Comparison of ENCODE assay signal across 14 cellular contexts in the genomic region with DNA sequence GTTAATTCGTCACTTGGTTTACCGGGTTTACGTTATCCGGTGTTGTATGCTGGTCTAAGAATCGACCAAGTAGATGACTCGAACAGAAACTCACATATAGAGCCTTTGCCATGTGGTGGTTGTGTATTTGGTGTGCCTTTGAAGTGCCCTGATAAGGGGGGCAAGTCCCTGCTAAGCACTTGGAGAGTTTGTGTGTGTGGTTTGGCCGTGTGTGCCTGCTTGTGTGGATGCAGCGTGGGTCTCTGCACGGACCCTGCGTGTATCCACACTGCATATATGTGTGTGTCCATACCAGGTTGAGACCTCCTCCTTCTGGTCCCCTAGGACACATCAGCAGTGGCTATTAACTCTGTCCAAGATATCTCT. TPM values are rescaled to one million over a fixed set of nuclear protein-coding genes. Genes with fewer than 3 reads are reported as not detected.
DNase-seq lines count a peak whose midpoint lies in the region; ATAC-seq and TF ChIP-seq lines count a peak whose summit lies in the region.
"Had no signal": no experiment of that assay in that cellular context is flagged by ENCODE, and none has a peak within 500 bp of the region (broad histone marks: within the 10 kb centered on the region; RNA-seq: fewer than 3 reads in every experiment).

No MANE protein-coding gene starts in this region.

- H3K4me1 Mint-ChIP-seq in activated T-helper 2 cell treated with anti-CD3 and anti-CD28 coated beads, Interferon-gamma antibody, Interleukin-2, Interleukin-4, amounts not matched to agents 10 μg/mL and 5 μg/mL and 100 μg/mL, durations not matched to agents 14 hours and 24 hours and 36 hours (ENCODE audit: low read depth), result peaks cover 3% of the 10 kb centered on the region
- H3K4me1 Mint-ChIP-seq in immature natural killer cell, result peaks cover 11 to 13% of the 10 kb centered on the region in 2 donors

- intact Hi-C loops in heart left ventricle (cut with DNase I), result no loop called here
- intact Hi-C loops in cardiac septum (cut with DNase I), result no loop called here
- intact Hi-C loops in activated T-helper 2 cell treated with anti-CD3 and anti-CD28 coated beads, Interferon-gamma antibody, Interleukin-2, Interleukin-4, amounts not matched to agents 10 μg/mL and 5 μg/mL and 100 μg/mL, durations not matched to agents 14 hours and 24 hours and 36 hours (cut with micrococcal nuclease), result loop anchor here (10.0 kb wide), 1 partner anchor 83 kb away; no protein-coding TSS in a partner anchor

- H3K4me1 ChIP-seq in heart left ventricle, result peaks cover 0 to 29% (median 19%) of the 10 kb centered on the region in 12 donors
- peaks cover 23 to 28% of the 10 kb centered on the region in 2 donors for H3K4me1 ChIP-seq in thoracic aorta (ENCODE audit: control insufficient read depth in 1 of 2, low read depth in 2 of 2)

- TF ChIP-seq CTCF in heart left ventricle (IDR thresholded peaks at IDR 0.05) (no peak), thoracic aorta (IDR thresholded peaks at IDR 0.05) (no peak)

- 27 to 40% (median 31%) methylated on average over 10 of the region's 10 CpGs for WGBS in heart left ventricle, 4 donors

- H3K4me3 ChIP-seq in heart left ventricle, result peak overlapping the region in 8 of 12 donors; percentile 51 to 69 (median 57)
- H3K4me3 ChIP-seq in thoracic aorta, result peak overlapping the region; percentile 82

- no peaks in the 10 kb centered on the region for H3K9me3 Mint-ChIP-seq in activated T-helper 2 cell treated with anti-CD3 and anti-CD28 coated beads, Interferon-gamma antibody, Interleukin-2, Interleukin-4, amounts not matched to agents 10 μg/mL and 5 μg/mL and 100 μg/mL, durations not matched to agents 14 hours and 24 hours and 36 hours
- peaks cover 0 to 16% (median 5%) of the 10 kb centered on the region in 6 donors for H3K9me3 Mint-ChIP-seq in immature natural killer cell

- no peaks in the 10 kb centered on the region for H3K36me3 Mint-ChIP-seq in activated T-helper 2 cell treated with anti-CD3 and anti-CD28 coated beads, Interferon-gamma antibody, Interleukin-2, Interleukin-4, amounts not matched to agents 10 μg/mL and 5 μg/mL and 100 μg/mL, durations not matched to agents 14 hours and 24 hours and 36 hours (ENCODE audit: low read depth)
- peaks cover 0 to 4% (median 3%) of the 10 kb centered on the region in 3 donors for H3K36me3 Mint-ChIP-seq in immature natural killer cell

- ATAC-seq in heart left ventricle, result no peak
- ATAC-seq in thoracic aorta (ENCODE audit: insufficient number of reproducible peaks, low FRiP score, low read depth), result no peak

- no peak for TF ChIP-seq POLR2A in heart left ventricle (IDR thresholded peaks at IDR 0.05)

- H3K27me3 Mint-ChIP-seq in activated T-helper 2 cell treated with anti-CD3 and anti-CD28 coated beads, Interferon-gamma antibody, Interleukin-2, Interleukin-4, amounts not matched to agents 10 μg/mL and 5 μg/mL and 100 μg/mL, durations not matched to agents 14 hours and 24 hours and 36 hours (ENCODE audit: low read depth), result peaks cover 55% of the 10 kb centered on the region
- peaks cover 14 to 35% (median 20%) of the 10 kb centered on the region in 3 donors for H3K27me3 Mint-ChIP-seq in immature natural killer cell (ENCODE audit: low read depth in 3 of 3)

- H3K4me3 Mint-ChIP-seq in activated T-helper 2 cell treated with anti-CD3 and anti-CD28 coated beads, Interferon-gamma antibody, Interleukin-2, Interleukin-4, amounts not matched to agents 10 μg/mL and 5 μg/mL and 100 μg/mL, durations not matched to agents 14 hours and 24 hours and 36 hours (ENCODE audit: low read depth), result peak overlapping the region; percentile 13
- H3K4me3 Mint-ChIP-seq in immature natural killer cell, result peak overlapping the region; percentile 15 to 64 (median 50)

- H3K27ac ChIP-seq in heart left ventricle (no peak overlapping the region), thoracic aorta (no peak overlapping the region)
- H3K27ac ChIP-seq: tibial artery had no signal

- H3K36me3 ChIP-seq in heart left ventricle (no peaks in the 10 kb centered on the region), thoracic aorta (no peaks in the 10 kb centered on the region)
- H3K36me3 ChIP-seq: tibial artery had no signal

- H3K9me3 ChIP-seq in heart left ventricle (no peaks in the 10 kb centered on the region), thoracic aorta (no peaks in the 10 kb centered on the region)
- H3K9me3 ChIP-seq: tibial artery had no signal

- DNase-seq in heart left ventricle (no peak), cardiac septum (ENCODE audit: low spot score) (no peak), immature natural killer cell (no peak), thoracic aorta (ENCODE audit: low spot score) (no peak), glomerular visceral epithelial cell (ENCODE audit: extremely low spot score) (no peak), mesenteric fat pad (ENCODE audit: low spot score) (no peak)
- no peak for DNase-seq in activated T-helper 2 cell treated with anti-CD3 and anti-CD28 coated beads, Interferon-gamma antibody, Interleukin-2, Interleukin-4, amounts not matched to agents 10 μg/mL and 5 μg/mL and 100 μg/mL, durations not matched to agents 14 hours and 24 hours and 36 hours (ENCODE audit: low spot score)
- DNase-seq in stimulated activated CD4-positive, alpha-beta T cell treated with anti-CD3 and anti-CD28 coated beads, Interleukin-15, amount 100 ng/mL, for 24 hours, result no peak
- DNase-seq: activated T-cell treated with anti-CD3 and anti-CD28 coated beads, Interleukin-2, amount 50 U/mL, for 1 hour; kidney glomerular epithelial cell; tibial artery had no signal

- H3K27me3 ChIP-seq in heart left ventricle, result peaks cover 16 to 81% (median 43%) of the 10 kb centered on the region in 9 donors
- peaks cover 25% of the 10 kb centered on the region for H3K27me3 ChIP-seq in thoracic aorta (replicated peaks; ENCODE audit: insufficient read depth)

- H3K27ac Mint-ChIP-seq in activated T-helper 2 cell treated with anti-CD3 and anti-CD28 coated beads, Interferon-gamma antibody, Interleukin-2, Interleukin-4, amounts not matched to agents 10 μg/mL and 5 μg/mL and 100 μg/mL, durations not matched to agents 14 hours and 24 hours and 36 hours, result no peak overlapping the region
- H3K27ac Mint-ChIP-seq in immature natural killer cell, result no peak overlapping the region

RNA-seq across cellular contexts. Expression of a gene that starts 2.4 kb away (rescaled TPM):
- under 1 TPM in 6 of 9 donors, not detected in 3; 0.26 to 0.67 (median 0.40) TPM for total RNA-seq in heart left ventricle
- under 1 TPM; 0.11 to 0.19 TPM for polyA plus RNA-seq in heart left ventricle
- total RNA-seq in cardiac septum, result 0.24 TPM
- total RNA-seq in activated T-helper 2 cell treated with anti-CD3 and anti-CD28 coated beads, Interferon-gamma antibody, Interleukin-2, Interleukin-4, amounts not matched to agents 10 μg/mL and 5 μg/mL and 100 μg/mL, durations not matched to agents 14 hours and 24 hours and 36 hours, result not detected in 2 replicates
- polyA plus RNA-seq in immature natural killer cell, result under 1 TPM in 2 of 3 donors, not detected in 1; 0.07 to 0.13 TPM
- not detected for total RNA-seq in thoracic aorta
- total RNA-seq in mesenteric fat pad, result 0.39 TPM
- total RNA-seq: HT-29, MCF 10A had no signal
- polyA plus RNA-seq: AG04450 had no signal
